In the genomic region with DNA sequence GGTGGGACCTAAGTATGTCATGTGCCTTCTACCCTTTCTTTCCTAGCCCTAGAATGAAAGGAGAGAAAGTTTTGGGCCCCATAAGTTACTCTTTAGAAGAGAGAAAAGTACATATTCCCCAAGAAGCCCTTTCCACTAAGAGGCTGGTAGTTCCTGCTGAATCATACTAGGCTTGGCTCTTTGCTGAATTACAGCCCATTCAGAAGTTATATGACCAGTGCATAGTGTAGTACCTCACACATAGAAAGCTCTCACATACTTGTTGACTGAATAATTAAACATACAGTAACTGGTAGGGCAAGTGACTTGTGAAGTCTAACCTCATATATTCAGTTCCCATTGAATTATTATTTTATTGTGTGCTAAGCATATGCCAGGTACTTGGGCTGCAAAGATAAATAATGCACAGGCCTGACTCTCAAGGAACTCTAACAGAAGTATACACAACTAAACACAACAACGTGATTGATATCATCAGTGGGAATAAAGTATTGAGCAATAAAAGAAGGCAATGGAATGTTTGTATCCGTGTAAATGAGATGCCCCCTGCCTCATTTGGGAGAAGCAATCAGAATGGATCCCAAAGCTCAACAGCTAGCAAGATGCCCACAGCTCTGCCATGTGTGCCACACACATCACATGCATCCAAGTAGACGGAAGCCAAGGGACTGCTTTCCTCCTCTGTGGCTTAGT, we compare ENCODE assay signal across 18 cellular contexts. TPM values are rescaled to one million over a fixed set of nuclear protein-coding genes. Genes with fewer than 3 reads are reported as not detected.
DNase-seq lines count a peak whose midpoint lies in the region; ATAC-seq and TF ChIP-seq lines count a peak whose summit lies in the region.
"Had no signal": no experiment of that assay in that cellular context is flagged by ENCODE, and none has a peak within 500 bp of the region (broad histone marks: within the 10 kb centered on the region; RNA-seq: fewer than 3 reads in every experiment).

No MANE protein-coding gene starts in this region.

- H2AK9ac ChIP-seq in IMR-90 (replicated peaks; ENCODE audit: low read depth, low read length, poor library complexity) = no peak overlapping the region

- no peak overlapping the region for H4K91ac ChIP-seq in IMR-90 (ENCODE audit: insufficient read depth, low read depth, low read length)

- no peak overlapping the region for H4K5ac ChIP-seq in IMR-90 (ENCODE audit: low read depth, low read length)

- dilution Hi-C loops in IMR-90 (cut with HindIII; ENCODE audit: low sequenced_read_pairs, unreplicated experiment) = no loop called here

- H3K27me3 ChIP-seq in IMR-90 (ENCODE audit: control insufficient read depth, insufficient read depth, low read length) = no peaks in the 10 kb centered on the region
- H3K27me3 ChIP-seq in adipocyte (replicated peaks; ENCODE audit: control insufficient read depth, insufficient read depth, low read length) = no peaks in the 10 kb centered on the region
- H3K27me3 ChIP-seq in osteoblast (ENCODE audit: insufficient read depth, low read length) = no peaks in the 10 kb centered on the region
- H3K27me3 ChIP-seq: SJCRH30 had no signal

- no peak overlapping the region for H3K4ac ChIP-seq in IMR-90 (ENCODE audit: low read depth, low read length)

- H2BK5ac ChIP-seq in IMR-90 (ENCODE audit: low read depth, low read length, poor library complexity, severe bottlenecking) = no peak overlapping the region

- in situ Hi-C loops in IMR-90 (cut with MboI; ENCODE audit: low sequenced_read_pairs) = no loop called here

- intact Hi-C loops in IMR-90 (cut with micrococcal nuclease) = no loop called here

- H2BK120ac ChIP-seq in IMR-90 (ENCODE audit: low read depth, low read length) = no peak overlapping the region

- H3K27me3 Mint-ChIP-seq in HFFc6 (ENCODE audit: insufficient read depth) = no peaks in the 10 kb centered on the region

- BruUV-seq in IMR-90 (replicated peaks; lab: Mats Ljungman, UMichigan) = no TSS peak

- POLR2A ChIA-PET in IMR-90 (lab: Charles Lee; ENCODE audit: unreplicated experiment) = interaction anchor here (0.6 kb wide), 1 partner anchor 49 kb away, joined by 5 read pairs; no protein-coding TSS in a partner anchor

- H3K79me2 ChIP-seq in osteoblast (ENCODE audit: insufficient read depth, low read length) = no peaks in the 10 kb centered on the region

- H3K56ac ChIP-seq in IMR-90 (ENCODE audit: extremely low read depth, insufficient read depth, low read length) = no peak overlapping the region

- H3K36me3 Mint-ChIP-seq in HFFc6 (ENCODE audit: low read depth) = peaks cover 3% of the 10 kb centered on the region; the same call in 1 of the 2 replicates

- no peaks in the 10 kb centered on the region for H3K4me1 Mint-ChIP-seq in HFFc6 (ENCODE audit: low read depth)

- no peak overlapping the region for H3K18ac ChIP-seq in IMR-90 (ENCODE audit: low read depth, low read length)

- ATAC-seq in IMR-90 (ENCODE audit: low read depth) (peak; percentile 63), GM18505 (IDR thresholded peaks at IDR 0.05; ENCODE audit: unreplicated experiment) (no peak)

- WGBS in IMR-90 (ENCODE audit: extremely low coverage in 2 of 2, insufficient read length in 1 of 2), 2 experiments = no CpG with 5 or more reads among the region's 3 CpGs

- no peak overlapping the region for H3K27ac Mint-ChIP-seq in HFFc6

- TF ChIP-seq POLR2A in IMR-90 (IDR thresholded peaks at IDR 0.05; ENCODE audit: low read depth, low read length) (no peak), erythroblast (IDR thresholded peaks at IDR 0.05; ENCODE audit: low read length) (no peak), GM18505 (IDR thresholded peaks at IDR 0.05; ENCODE audit: borderline replicate concordance, extremely low read depth, insufficient read depth, insufficient read length) (no peak)

- H3K36me3 ChIP-seq in IMR-90 (ENCODE audit: control insufficient read depth, insufficient read depth, low read length) (no peaks in the 10 kb centered on the region), adipocyte (ENCODE audit: control insufficient read depth, insufficient read depth, low read length, severe bottlenecking) (peaks cover 3% of the 10 kb centered on the region), osteoblast (ENCODE audit: insufficient read depth, low read length) (peaks cover 12% of the 10 kb centered on the region)
- H3K36me3 ChIP-seq: SJCRH30 had no signal

- H3K4me1 ChIP-seq in IMR-90 (ENCODE audit: control insufficient read depth, insufficient read depth, low read length) (no peaks in the 10 kb centered on the region), adipocyte (ENCODE audit: control insufficient read depth, insufficient read depth, low read length) (no peaks in the 10 kb centered on the region), osteoblast (ENCODE audit: insufficient read depth, low read length) (no peaks in the 10 kb centered on the region)
- H3K4me1 ChIP-seq: SJCRH30 had no signal

- no peak overlapping the region for H3K23ac ChIP-seq in IMR-90 (ENCODE audit: low read depth, low read length)

- no peak overlapping the region for H4K8ac ChIP-seq in IMR-90 (ENCODE audit: low read depth in 2 of 2, low read length in 2 of 2)

- no peak overlapping the region for H3K14ac ChIP-seq in IMR-90 (replicated peaks; ENCODE audit: low read depth, low read length)

- no peak overlapping the region for H2AK5ac ChIP-seq in IMR-90 (ENCODE audit: low read depth, low read length)

- no peak overlapping the region for H2BK20ac ChIP-seq in IMR-90 (ENCODE audit: low read depth, low read length)

- TF ChIP-seq CTCF in IMR-90 (conservative IDR thresholded peaks at IDR 0.05; ENCODE audit: low read depth, low read length) (no peak), osteoblast (IDR thresholded peaks at IDR 0.05; ENCODE audit: extremely low read depth, low read depth, low read length) (no peak), HFFc6 (IDR thresholded peaks at IDR 0.05) (no peak)

- H3K9me3 ChIP-seq in IMR-90 (ENCODE audit: control insufficient read depth, insufficient read depth, low read length) (no peaks in the 10 kb centered on the region), adipocyte (ENCODE audit: control insufficient read depth, low read length) (no peaks in the 10 kb centered on the region), osteoblast (ENCODE audit: low read depth, low read length) (no peaks in the 10 kb centered on the region)
- H3K9me3 ChIP-seq: SJCRH30 had no signal

- no peaks in the 10 kb centered on the region for H4K20me1 ChIP-seq in IMR-90 (ENCODE audit: insufficient read depth, low read length)
- H4K20me1 ChIP-seq in osteoblast (ENCODE audit: insufficient read depth, low read length) = no peaks in the 10 kb centered on the region

- no peak overlapping the region for H2BK15ac ChIP-seq in IMR-90 (ENCODE audit: low read depth, low read length)

- H3K4me3 ChIP-seq in IMR-90 (ENCODE audit: insufficient read depth, low read depth, low read length) (no peak overlapping the region), adipocyte (ENCODE audit: low read length) (no peak overlapping the region), osteoblast (ENCODE audit: insufficient read depth, low read length) (no peak overlapping the region)
- H3K4me3 ChIP-seq: SJCRH30 had no signal

- no peaks in the 10 kb centered on the region for H3K9me3 Mint-ChIP-seq in HFFc6

- no peaks in the 10 kb centered on the region; the same call in 1 of the 2 replicates for H3K9me1 ChIP-seq in IMR-90 (ENCODE audit: insufficient read depth, low read length)

- CTCF ChIA-PET in IMR-90 (lab: Yijun Ruan, JAX) = no interaction called here

- no peak for TF ChIP-seq RAD21 in IMR-90 (IDR thresholded peaks at IDR 0.05; ENCODE audit: low read length)

- no peak overlapping the region for H2AFZ ChIP-seq in IMR-90 (replicated peaks; ENCODE audit: low read length, poor library complexity)
- H2AFZ ChIP-seq in osteoblast (ENCODE audit: low read length) = no peak overlapping the region

- no peak overlapping the region for H3K4me3 Mint-ChIP-seq in HFFc6

- peak; percentile 25 for DNase-seq in IMR-90
- DNase-seq in adipocyte (ENCODE audit: low read depth) = peak; percentile 11
- DNase-seq in erythroblast (lab: John Stamatoyannopoulos, UW) = peak; percentile 24 to 46
- peak; percentile 25 for DNase-seq in osteoblast (ENCODE audit: insufficient read length, low spot score, missing footprints)
- no peak for DNase-seq in Kasumi-1 (lab: John Stamatoyannopoulos, UW)
- no peak for DNase-seq in HFFc6
- DNase-seq in NCI-H1048 (lab: John Stamatoyannopoulos, UW) = no peak
- DNase-seq: ACHN, AML-193, DMS79, H7, NCI-H1105 treated with DMSO at 0.1 percent for 48 hours, NCI-H1694, NCI-H2227 treated with DMSO at 0.1 percent for 48 hours, NCI-H524 treated with DMSO at 0.1 percent for 48 hours, SJCRH30 had no signal

- no peaks in the 10 kb centered on the region for H3K79me1 ChIP-seq in IMR-90 (ENCODE audit: low read depth in 1 of 2, low read length in 2 of 2)

- H3K4me2 ChIP-seq in IMR-90 (ENCODE audit: low read depth, low read length) = no peak overlapping the region
- H3K4me2 ChIP-seq in osteoblast (ENCODE audit: insufficient read depth, low read length) = no peak overlapping the region

- H3K9ac ChIP-seq in IMR-90 (ENCODE audit: low read depth, low read length) = no peak overlapping the region
- H3K9ac ChIP-seq in adipocyte (ENCODE audit: low read length) = no peak overlapping the region

- H3K27ac ChIP-seq in IMR-90 (ENCODE audit: insufficient read depth, low read length) = no peak overlapping the region
- H3K27ac ChIP-seq in osteoblast (ENCODE audit: low read depth, low read length) = no peak overlapping the region
- H3K27ac ChIP-seq: C4-2B, SJCRH30 had no signal

TF ChIP-seq in IMR-90, 13 proteins besides CTCF, POLR2A, EP300 and RAD21:
- TF ChIP-seq USF2 (IDR thresholded peaks at IDR 0.05; ENCODE audit: low read depth, low read length) = no peak
- TF ChIP-seq MAFK (IDR thresholded peaks at IDR 0.05; ENCODE audit: low read depth, low read length) = no peak
- no peak for TF ChIP-seq SMC3 (IDR thresholded peaks at IDR 0.05; ENCODE audit: low read depth, low read length)
- TF ChIP-seq CEBPB (IDR thresholded peaks at IDR 0.05; ENCODE audit: low read depth, low read length) = peak; percentile 51

RNA-seq across cellular contexts. Expression of gene UBN2, which starts 38.9 kb away (rescaled TPM):
- total RNA-seq in IMR-90 (2012; rRNA removed) (2.3 and 3.6 TPM in 2 replicates), osteoblast (9.8 and 10.0 TPM in 2 replicates)
- 1.2 and 1.6 TPM in 2 replicates for polyA plus RNA-seq in IMR-90 (2012; rRNA removed)
- polyA plus RNA-seq in IMR-90 (2012; cell fraction: cytosol; rRNA removed) = 0.17 and 0.20 TPM in 2 replicates
- polyA plus RNA-seq in IMR-90 (2012; cell fraction: nucleus; rRNA removed; ENCODE audit: low replicate concordance) = 0.96 and 6.9 TPM in 2 replicates
- total RNA-seq in HFFc6 (2021; fragmentation: NEBNext Ultra II Directional; extraction: Animal tissue kit (Norgen Biotek cat#: 25700)) = 10 to 100 TPM in 1 of 6 experiments, 1 to 10 TPM in 5; 7.7 to 10.1 (median 9.3) TPM

Comparison
In these comparisons a context has a peak if more than half of its experiments do, and no peak if none do; other contexts are left out.
1. DNase-seq: peak in IMR-90 (single experiment), adipocyte (single experiment), erythroblast (2 of 2) and osteoblast (single experiment); none in Kasumi-1 (0 of 2), HFFc6 (single experiment) and NCI-H1048 (single experiment).